6 cellular contexts compared by ENCODE assay signal in the genomic region with DNA sequence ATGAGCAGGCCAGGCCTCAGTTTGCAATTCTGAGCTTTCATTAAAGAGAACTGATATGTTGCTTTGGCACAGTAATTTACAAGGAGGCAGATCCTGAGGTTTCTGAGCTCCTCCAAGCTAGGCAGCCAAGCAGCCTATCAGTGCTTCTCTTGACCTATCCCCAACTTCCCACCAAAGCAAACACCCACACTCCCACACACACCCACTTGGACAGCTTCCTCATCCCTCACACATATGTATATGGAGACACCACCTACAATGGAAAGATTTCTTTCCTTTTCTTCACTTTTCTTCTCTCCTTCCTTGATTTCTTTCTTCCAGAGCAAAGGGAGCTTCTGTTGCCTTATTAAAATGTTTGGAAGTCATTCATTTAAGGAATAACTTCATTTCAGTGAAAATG.
"Had no signal": no experiment of that assay in that cellular context is flagged by ENCODE, and none has a peak within 500 bp of the region (broad histone marks: within the 10 kb centered on the region; RNA-seq: fewer than 3 reads in every experiment).

No MANE protein-coding gene starts in this region.

- ATAC-seq: HepG2, K562 had no signal

- DNase-seq: IMR-90, KBM-7 had no signal

- H3K27ac ChIP-seq: HL-60 had no signal

- H3K4me3 ChIP-seq: K562 had no signal

- H3K36me3 Mint-ChIP-seq: IgD-negative memory B cell had no signal

- H3K4me1 Mint-ChIP-seq: IgD-negative memory B cell had no signal

- H3K27me3 Mint-ChIP-seq: IgD-negative memory B cell had no signal

- H3K27ac Mint-ChIP-seq: IgD-negative memory B cell had no signal
